In genomic region chr20:47438464-47439381, GRCh38 we compare ENCODE assay signal across 8 cellular contexts.
A peak's percentile ranks its signal among the peaks of the same experiment; 100 is the strongest.
DNase-seq lines count a peak whose midpoint lies in the region; ATAC-seq and TF ChIP-seq lines count a peak whose summit lies in the region.

No MANE protein-coding gene starts in this region.

- ATAC-seq in Panc1 (peak; percentile 57; the same call in 1 of the 2 replicates), left lung (peak; percentile 86), GM19324 (IDR thresholded peaks at IDR 0.05; ENCODE audit: low FRiP score, unreplicated experiment) (no peak), GM19397 (IDR thresholded peaks at IDR 0.05; ENCODE audit: unreplicated experiment) (no peak)

- H3K4me3 ChIP-seq in H7 (ENCODE audit: insufficient read depth, low read depth, low read length) (no peak overlapping the region), Panc1 (ENCODE audit: low read depth in 2 of 2, low read length in 2 of 2) (no peak overlapping the region), left lung (no peak overlapping the region)

- CTCF ChIA-PET in Panc1 (lab: Charles Lee), result no interaction called here

- intact Hi-C loops in Panc1 (cut with micrococcal nuclease; ENCODE audit: unreplicated experiment) (no loop called here), left lung (cut with DNase I) (no loop called here)

- DNase-seq in ELF-1 (ENCODE audit: low read depth, low spot score) (peak; percentile 27), H7 (peak; percentile 47), Panc1 (ENCODE audit: low read depth, low spot score) (no peak), left lung (peak in 1 of 2 donors; percentile 39), medulla oblongata (ENCODE audit: extremely low spot score) (no peak)
- DNase-seq in activated effector memory CD4-positive, alpha-beta T cell treated with anti-CD3 and anti-CD28 coated beads, Interleukin-2, amount 50 U/mL, for 16 hours, result no peak

- no peaks in the 10 kb centered on the region for H3K4me1 ChIP-seq in Panc1 (ENCODE audit: control insufficient read depth, insufficient read depth, low read length)
- H3K4me1 ChIP-seq in left lung, result peaks cover 8 to 12% of the 10 kb centered on the region in 2 donors

- BruUV-seq in Panc1 (replicated peaks; lab: Mats Ljungman, UMichigan), result no TSS peak

- POLR2A ChIA-PET in Panc1 (lab: Charles Lee), result interaction anchor here (0.6 kb wide), 2 partner anchors 76 to 249 kb away, joined by 3 to 9 read pairs; no protein-coding TSS in a partner anchor

- H3K27ac ChIP-seq in Panc1 (ENCODE audit: low read length) (no peak overlapping the region), left lung (peak overlapping the region; percentile 44 to 61)

- TF ChIP-seq CTCF in Panc1 (IDR thresholded peaks at IDR 0.05) (no peak), left lung (IDR thresholded peaks at IDR 0.05) (no peak)

- H3K27me3 ChIP-seq in H7 (ENCODE audit: control insufficient read depth, insufficient read depth, low read length) (no peaks in the 10 kb centered on the region), Panc1 (ENCODE audit: control insufficient read depth, insufficient read depth, low read length) (no peaks in the 10 kb centered on the region), left lung (no peaks in the 10 kb centered on the region)

- no peaks in the 10 kb centered on the region for H3K36me3 ChIP-seq in H7 (replicated peaks; ENCODE audit: control insufficient read depth, insufficient read depth, low read length)
- no peaks in the 10 kb centered on the region for H3K36me3 ChIP-seq in Panc1 (ENCODE audit: control insufficient read depth, insufficient read depth, low read length)
- H3K36me3 ChIP-seq in left lung, result no peaks in the 10 kb centered on the region

- H3K9me3 ChIP-seq in Panc1 (ENCODE audit: control insufficient read depth, insufficient read depth, low read depth, low read length) (no peaks in the 10 kb centered on the region), left lung (no peaks in the 10 kb centered on the region)

- in situ Hi-C loops in Panc1 (cut with HindIII; ENCODE audit: low pct_unique_long_range_greater_than_20kb, low sequenced_read_pairs), result no loop called here

Comparison
In these comparisons a context has a peak if more than half of its experiments do, and no peak if none do; other contexts are left out.
1. DNase-seq: peak in ELF-1 (single experiment) and H7 (single experiment); none in Panc1 (single experiment), activated effector memory CD4-positive, alpha-beta T cell treated with anti-CD3 and anti-CD28 coated beads, Interleukin-2, amount 50 U/mL, for 16 hours (single experiment) and medulla oblongata (single experiment).
2. ATAC-seq: peak in Panc1 (single experiment) and left lung (single experiment); none in GM19324 (single experiment) and GM19397 (single experiment).